35 cellular contexts compared by ENCODE assay signal in genomic region chr1:26983863-26984262, GRCh38. TPM values are rescaled to one million over a fixed set of nuclear protein-coding genes. Genes with fewer than 3 reads are reported as not detected.
"Had no signal": no experiment of that assay in that cellular context is flagged by ENCODE, and none has a peak within 500 bp of the region (broad histone marks: within the 10 kb centered on the region; RNA-seq: fewer than 3 reads in every experiment).

No MANE protein-coding gene starts in this region.

- H3K4me3 Mint-ChIP-seq: activated CD4-positive, alpha-beta memory T cell treated with anti-CD3 and anti-CD28 coated beads for 36 hours; activated CD4-positive, alpha-beta T cell treated with anti-CD3 and anti-CD28 coated beads for 36 hours; activated CD4-positive, alpha-beta T cell treated with anti-CD3 and anti-CD28 coated beads, Interleukin-2, amount 10 ng/mL, durations not matched to agents 24 days and 14 days; activated CD8-positive, alpha-beta memory T cell treated with anti-CD3 and anti-CD28 coated beads, Interleukin-2, amount 10 ng/mL, durations not matched to agents 7 days and 5 days; activated CD8-positive, alpha-beta T cell treated with anti-CD3 and anti-CD28 coated beads, Interleukin-2, amount 10 ng/mL, durations not matched to agents 7 days and 5 days; activated naive CD4-positive, alpha-beta T cell treated with anti-CD3 and anti-CD28 coated beads for 36 hours; activated naive CD4-positive, alpha-beta T cell treated with anti-CD3 and anti-CD28 coated beads, Interleukin-2, amount 50 U/mL, for 24 hours; activated naive CD8-positive, alpha-beta T cell treated with anti-CD3 and anti-CD28 coated beads for 36 hours; activated naive CD8-positive, alpha-beta T cell treated with anti-CD3 and anti-CD28 coated beads, Interleukin-2, amount 50 U/mL, for 24 hours; activated T-helper 1 cell treated with anti-CD3 and anti-CD28 coated beads, Interleukin-12 subunit alpha, Interleukin-12 subunit beta, Interleukin-2, Interleukin-4 antibody, amounts not matched to agents 30 ng/mL and 10 ng/mL and 1 ng/mL, durations not matched to agents 14 hours and 24 hours and 36 hours had no signal

- H3K9me3 ChIP-seq: adrenal gland, body of pancreas, esophagus squamous epithelium had no signal

- H3K36me3 ChIP-seq: adrenal gland, esophagus squamous epithelium had no signal

- ATAC-seq: activated CD4-positive, alpha-beta T cell treated with anti-CD3 and anti-CD28 coated beads for 36 hours; activated CD8-positive, alpha-beta memory T cell treated with anti-CD3 and anti-CD28 coated beads, Interleukin-2, amount 10 ng/mL, durations not matched to agents 7 days and 5 days; activated CD8-positive, alpha-beta T cell treated with anti-CD3 and anti-CD28 coated beads, Interleukin-2, amount 10 ng/mL, durations not matched to agents 7 days and 5 days; activated naive CD8-positive, alpha-beta T cell treated with anti-CD3 and anti-CD28 coated beads, Interleukin-2, amount 50 U/mL, for 24 hours; body of pancreas had no signal

- H3K27ac Mint-ChIP-seq: activated CD4-positive, alpha-beta memory T cell treated with anti-CD3 and anti-CD28 coated beads for 36 hours; activated CD4-positive, alpha-beta T cell treated with anti-CD3 and anti-CD28 coated beads for 36 hours; activated CD4-positive, alpha-beta T cell treated with anti-CD3 and anti-CD28 coated beads, Interleukin-2, amount 10 ng/mL, durations not matched to agents 24 days and 14 days; activated CD8-positive, alpha-beta memory T cell treated with anti-CD3 and anti-CD28 coated beads, Interleukin-2, amount 10 ng/mL, durations not matched to agents 7 days and 5 days; activated CD8-positive, alpha-beta T cell treated with anti-CD3 and anti-CD28 coated beads, Interleukin-2, amount 10 ng/mL, durations not matched to agents 7 days and 5 days; activated naive CD4-positive, alpha-beta T cell treated with anti-CD3 and anti-CD28 coated beads for 36 hours; activated naive CD4-positive, alpha-beta T cell treated with anti-CD3 and anti-CD28 coated beads, Interleukin-2, amount 50 U/mL, for 24 hours; activated naive CD8-positive, alpha-beta T cell treated with anti-CD3 and anti-CD28 coated beads for 36 hours; activated naive CD8-positive, alpha-beta T cell treated with anti-CD3 and anti-CD28 coated beads, Interleukin-2, amount 50 U/mL, for 24 hours; activated T-helper 1 cell treated with anti-CD3 and anti-CD28 coated beads, Interleukin-12 subunit alpha, Interleukin-12 subunit beta, Interleukin-2, Interleukin-4 antibody, amounts not matched to agents 30 ng/mL and 10 ng/mL and 1 ng/mL, durations not matched to agents 14 hours and 24 hours and 36 hours; activated T-helper 2 cell treated with anti-CD3 and anti-CD28 coated beads, Interferon-gamma antibody, Interleukin-2, Interleukin-4, amounts not matched to agents 10 μg/mL and 5 μg/mL and 100 μg/mL, durations not matched to agents 14 hours and 24 hours and 36 hours had no signal

- H3K27ac ChIP-seq: adrenal gland, body of pancreas, epithelial cell of prostate, esophagus squamous epithelium had no signal

- H3K4me3 ChIP-seq: adrenal gland, body of pancreas, esophagus squamous epithelium had no signal

- H3K4me1 Mint-ChIP-seq: activated CD4-positive, alpha-beta T cell treated with anti-CD3 and anti-CD28 coated beads for 36 hours; activated CD4-positive, alpha-beta T cell treated with anti-CD3 and anti-CD28 coated beads, Interleukin-2, amount 10 ng/mL, durations not matched to agents 24 days and 14 days; activated CD8-positive, alpha-beta memory T cell treated with anti-CD3 and anti-CD28 coated beads, Interleukin-2, amount 10 ng/mL, durations not matched to agents 7 days and 5 days; activated naive CD4-positive, alpha-beta T cell treated with anti-CD3 and anti-CD28 coated beads, Interleukin-2, amount 50 U/mL, for 24 hours; activated naive CD8-positive, alpha-beta T cell treated with anti-CD3 and anti-CD28 coated beads for 36 hours; activated naive CD8-positive, alpha-beta T cell treated with anti-CD3 and anti-CD28 coated beads, Interleukin-2, amount 50 U/mL, for 24 hours had no signal

- H3K4me1 ChIP-seq: adrenal gland had no signal

- H3K36me3 Mint-ChIP-seq: activated CD4-positive, alpha-beta memory T cell treated with anti-CD3 and anti-CD28 coated beads for 36 hours; activated CD8-positive, alpha-beta memory T cell treated with anti-CD3 and anti-CD28 coated beads, Interleukin-2, amount 10 ng/mL, durations not matched to agents 7 days and 5 days; activated naive CD4-positive, alpha-beta T cell treated with anti-CD3 and anti-CD28 coated beads, Interleukin-2, amount 50 U/mL, for 24 hours; activated naive CD8-positive, alpha-beta T cell treated with anti-CD3 and anti-CD28 coated beads for 36 hours had no signal

- H3K27me3 ChIP-seq: body of pancreas had no signal

- H3K9me3 Mint-ChIP-seq: activated CD4-positive, alpha-beta memory T cell treated with anti-CD3 and anti-CD28 coated beads for 36 hours; activated CD4-positive, alpha-beta T cell treated with anti-CD3 and anti-CD28 coated beads, Interleukin-2, amount 10 ng/mL, durations not matched to agents 24 days and 14 days; activated naive CD4-positive, alpha-beta T cell treated with anti-CD3 and anti-CD28 coated beads for 36 hours; activated naive CD4-positive, alpha-beta T cell treated with anti-CD3 and anti-CD28 coated beads, Interleukin-2, amount 50 U/mL, for 24 hours; activated naive CD8-positive, alpha-beta T cell treated with anti-CD3 and anti-CD28 coated beads for 36 hours; activated naive CD8-positive, alpha-beta T cell treated with anti-CD3 and anti-CD28 coated beads, Interleukin-2, amount 50 U/mL, for 24 hours; activated T-helper 1 cell treated with anti-CD3 and anti-CD28 coated beads, Interleukin-12 subunit alpha, Interleukin-12 subunit beta, Interleukin-2, Interleukin-4 antibody, amounts not matched to agents 30 ng/mL and 10 ng/mL and 1 ng/mL, durations not matched to agents 14 hours and 24 hours and 36 hours; activated T-helper 2 cell treated with anti-CD3 and anti-CD28 coated beads, Interferon-gamma antibody, Interleukin-2, Interleukin-4, amounts not matched to agents 10 μg/mL and 5 μg/mL and 100 μg/mL, durations not matched to agents 14 hours and 24 hours and 36 hours had no signal

- DNase-seq: activated CD4-positive, alpha-beta memory T cell treated with anti-CD3 and anti-CD28 coated beads for 36 hours; activated CD4-positive, alpha-beta T cell treated with anti-CD3 and anti-CD28 coated beads for 36 hours; activated CD4-positive, alpha-beta T cell treated with anti-CD3 and anti-CD28 coated beads, Interleukin-2, amount 10 ng/mL, durations not matched to agents 24 days and 14 days; activated CD4-positive, CD25-positive, alpha-beta regulatory T cell; activated CD4-positive, CD25-positive, alpha-beta regulatory T cell treated with anti-CD3 and anti-CD28 coated beads, Interleukin-2, amount 50 U/mL, for 72 hours; activated CD8-positive, alpha-beta memory T cell treated with anti-CD3 and anti-CD28 coated beads, Interleukin-2, amount 10 ng/mL, durations not matched to agents 7 days and 5 days; activated CD8-positive, alpha-beta memory T cell treated with anti-CD3 and anti-CD28 coated beads, Interleukin-2, amount 50 U/mL, for 4 hours; activated CD8-positive, alpha-beta T cell treated with anti-CD3 and anti-CD28 coated beads, Interleukin-2, amount 10 ng/mL, durations not matched to agents 7 days and 5 days; activated effector memory CD4-positive, alpha-beta T cell treated with anti-CD3 and anti-CD28 coated beads, Interleukin-2, amount 50 U/mL, for 16 hours; activated naive CD4-positive, alpha-beta T cell treated with anti-CD3 and anti-CD28 coated beads for 36 hours; activated naive CD8-positive, alpha-beta T cell treated with anti-CD3 and anti-CD28 coated beads for 36 hours; activated naive CD8-positive, alpha-beta T cell treated with anti-CD3 and anti-CD28 coated beads, Interleukin-2, amount 50 U/mL, for 24 hours; activated T-cell treated with anti-CD3 and anti-CD28 coated beads, Interleukin-2, amount 50 U/mL, for 1 hour; activated T-cell treated with anti-CD3 and anti-CD28 coated beads, Interleukin-2, amount 50 U/mL, for 48 hours; adrenal gland; amygdala; aorta; body of pancreas; caudate nucleus; cortex of kidney; effector CD8-positive, alpha-beta T cell; esophagus squamous epithelium; head of caudate nucleus; T-helper 2 cell had no signal

RNA-seq across cellular contexts. Expression of gene TRNP1, which starts 9.6 kb away (rescaled TPM):
- total RNA-seq: activated CD8-positive, alpha-beta T cell treated with anti-CD3 and anti-CD28 coated beads, Interleukin-2, amount 10 ng/mL, durations not matched to agents 7 days and 5 days had no signal

RNA-seq across cellular contexts. Expression of gene KDF1, which starts 23.6 kb away (rescaled TPM):
- total RNA-seq: activated CD4-positive, alpha-beta memory T cell treated with anti-CD3 and anti-CD28 coated beads for 36 hours; activated CD4-positive, alpha-beta T cell treated with anti-CD3 and anti-CD28 coated beads, Interleukin-2, amount 10 ng/mL, durations not matched to agents 24 days and 14 days; activated CD8-positive, alpha-beta memory T cell treated with anti-CD3 and anti-CD28 coated beads, Interleukin-2, amount 10 ng/mL, durations not matched to agents 7 days and 5 days; activated CD8-positive, alpha-beta T cell treated with anti-CD3 and anti-CD28 coated beads, Interleukin-2, amount 10 ng/mL, durations not matched to agents 7 days and 5 days; activated T-helper 1 cell treated with anti-CD3 and anti-CD28 coated beads, Interleukin-12 subunit alpha, Interleukin-12 subunit beta, Interleukin-2, Interleukin-4 antibody, amounts not matched to agents 30 ng/mL and 10 ng/mL and 1 ng/mL, durations not matched to agents 14 hours and 24 hours and 36 hours; activated T-helper 2 cell treated with anti-CD3 and anti-CD28 coated beads, Interferon-gamma antibody, Interleukin-2, Interleukin-4, amounts not matched to agents 10 μg/mL and 5 μg/mL and 100 μg/mL, durations not matched to agents 14 hours and 24 hours and 36 hours; aorta; chondrocyte; dermis microvascular lymphatic vessel endothelial cell; endothelial cell of umbilical vein; fibroblast of lung; frontal cortex; T-helper 1 cell treated with Interleukin-12 subunit alpha and Interleukin-12 subunit beta and Interleukin-4 antibody, amounts not matched to agents 30 ng/mL and 1 ng/mL, for 36 hours had no signal
- polyA plus RNA-seq: endothelial cell of umbilical vein, fibroblast of lung had no signal

RNA-seq across cellular contexts. Expression of gene TENT5B, which starts 28.8 kb away (rescaled TPM):
- total RNA-seq: activated CD4-positive, alpha-beta memory T cell treated with anti-CD3 and anti-CD28 coated beads for 36 hours; activated CD4-positive, alpha-beta T cell treated with anti-CD3 and anti-CD28 coated beads for 36 hours; activated CD4-positive, alpha-beta T cell treated with anti-CD3 and anti-CD28 coated beads, Interleukin-2, amount 10 ng/mL, durations not matched to agents 24 days and 14 days; activated CD8-positive, alpha-beta memory T cell treated with anti-CD3 and anti-CD28 coated beads for 36 hours; activated CD8-positive, alpha-beta memory T cell treated with anti-CD3 and anti-CD28 coated beads, Interleukin-2, amount 10 ng/mL, durations not matched to agents 7 days and 5 days; activated CD8-positive, alpha-beta T cell treated with anti-CD3 and anti-CD28 coated beads, Interleukin-2, amount 10 ng/mL, durations not matched to agents 7 days and 5 days; activated naive CD4-positive, alpha-beta T cell treated with anti-CD3 and anti-CD28 coated beads for 36 hours; activated naive CD8-positive, alpha-beta T cell treated with anti-CD3 and anti-CD28 coated beads for 36 hours; activated T-helper 1 cell treated with anti-CD3 and anti-CD28 coated beads, Interleukin-12 subunit alpha, Interleukin-12 subunit beta, Interleukin-2, Interleukin-4 antibody, amounts not matched to agents 30 ng/mL and 10 ng/mL and 1 ng/mL, durations not matched to agents 14 hours and 24 hours and 36 hours; activated T-helper 2 cell treated with anti-CD3 and anti-CD28 coated beads, Interferon-gamma antibody, Interleukin-2, Interleukin-4, amounts not matched to agents 10 μg/mL and 5 μg/mL and 100 μg/mL, durations not matched to agents 14 hours and 24 hours and 36 hours; frontal cortex; T-helper 1 cell treated with Interleukin-12 subunit alpha and Interleukin-12 subunit beta and Interleukin-4 antibody, amounts not matched to agents 30 ng/mL and 1 ng/mL, for 36 hours had no signal
